Comparison of ENCODE assay signal across 8 cellular contexts in genomic region chr6:26312501-26313390, GRCh38. TPM values are rescaled to one million over a fixed set of nuclear protein-coding genes. Genes with fewer than 3 reads are reported as not detected.
DNase-seq lines count a peak whose midpoint lies in the region; ATAC-seq and TF ChIP-seq lines count a peak whose summit lies in the region.

No MANE protein-coding gene starts in this region.

- peaks cover 0 to 27% (median 7%) of the 10 kb centered on the region in 12 donors for H3K4me1 ChIP-seq in heart left ventricle

- intact Hi-C loops in CD14-positive monocyte (cut with micrococcal nuclease), result no loop called here
- intact Hi-C loops in heart left ventricle (cut with DNase I), result loop anchor here in 4 of 10 donors (2.0 to 10.0 kb wide), 5 partner anchors 26 to 822 kb away; partner anchors contain the start of gene HMGN4 (in 1 of the 4)

- peak; percentile 48 for ATAC-seq in GM21528 (IDR thresholded peaks at IDR 0.05; ENCODE audit: low FRiP score, unreplicated experiment)
- ATAC-seq in heart left ventricle, result peak; percentile 77 to 93 (median 88)

- peaks cover 11 to 23% (median 21%) of the 10 kb centered on the region in 3 donors for H3K27me3 Mint-ChIP-seq in CD14-positive monocyte (ENCODE audit: low read depth in 3 of 3)
- H3K27me3 Mint-ChIP-seq in progenitor cell of endocrine pancreas, result peaks cover 4% of the 10 kb centered on the region

- peak overlapping the region in 9 of 12 donors; percentile 4 to 67 (median 27) for H3K27ac ChIP-seq in heart left ventricle

- no peak for TF ChIP-seq POLR2A in NB4 (IDR thresholded peaks at IDR 0.05; ENCODE audit: extremely low read depth, insufficient read length)
- no peak for TF ChIP-seq POLR2A in heart left ventricle (IDR thresholded peaks at IDR 0.05)

- peak; percentile 66 for DNase-seq in CD14-positive monocyte (ENCODE audit: low spot score)
- DNase-seq in NB4 (ENCODE audit: low read depth), result peak; percentile 93
- peak; percentile 69 to 92 for DNase-seq in SW 1271 (lab: John Stamatoyannopoulos, UW)
- DNase-seq in activated naive CD8-positive, alpha-beta T cell treated with anti-CD3 and anti-CD28 coated beads, Interleukin-2, amount 50 U/mL, for 16 hours (ENCODE audit: low read depth, low spot score), result peak; percentile 53
- peak; percentile 60 to 80 (median 75) for DNase-seq in heart left ventricle
- peak; percentile 59 for DNase-seq in progenitor cell of endocrine pancreas (ENCODE audit: low spot score, unreplicated experiment)
- peak; percentile 89 for DNase-seq in ureter (ENCODE audit: low spot score)

- H3K4me3 Mint-ChIP-seq in CD14-positive monocyte, result peak overlapping the region; percentile 85 to 86
- H3K4me3 Mint-ChIP-seq in progenitor cell of endocrine pancreas (ENCODE audit: low read depth), result peak overlapping the region; percentile 78

- H3K27ac Mint-ChIP-seq in CD14-positive monocyte (peak overlapping the region in 3 of 7 donors; percentile 13 to 72 (median 50)), progenitor cell of endocrine pancreas (peak overlapping the region; percentile 96)

- H3K9me3 Mint-ChIP-seq in CD14-positive monocyte, result peaks cover 0 to 4% (median 0%) of the 10 kb centered on the region in 7 donors
- no peaks in the 10 kb centered on the region for H3K9me3 Mint-ChIP-seq in progenitor cell of endocrine pancreas (ENCODE audit: low read depth)

- H3K4me1 Mint-ChIP-seq in CD14-positive monocyte (peaks cover 30% of the 10 kb centered on the region), progenitor cell of endocrine pancreas (ENCODE audit: low read depth) (peaks cover 17% of the 10 kb centered on the region)

- H3K36me3 Mint-ChIP-seq in CD14-positive monocyte, result peaks cover 0 to 2% of the 10 kb centered on the region in 2 donors
- H3K36me3 Mint-ChIP-seq in progenitor cell of endocrine pancreas (ENCODE audit: insufficient read depth), result no peaks in the 10 kb centered on the region

- peak overlapping the region; percentile 78 for H3K4me3 ChIP-seq in NB4 (ENCODE audit: low read depth, low read length)
- peak overlapping the region; percentile 12 to 66 (median 50) for H3K4me3 ChIP-seq in heart left ventricle

- peaks cover 0 to 11% (median 0%) of the 10 kb centered on the region in 9 donors for H3K27me3 ChIP-seq in heart left ventricle

- WGBS in heart left ventricle, 4 donors, result 1 to 2% (median 1%) methylated on average over 34 of the region's 34 CpGs

- no peaks in the 10 kb centered on the region for H3K36me3 ChIP-seq in heart left ventricle

- TF ChIP-seq CTCF in CD14-positive monocyte (IDR thresholded peaks at IDR 0.05), result no peak
- TF ChIP-seq CTCF in NB4 (IDR thresholded peaks at IDR 0.05; ENCODE audit: low read depth, low read length), result no peak
- TF ChIP-seq CTCF in heart left ventricle (IDR thresholded peaks at IDR 0.05), result no peak
- no peak for TF ChIP-seq CTCF in progenitor cell of endocrine pancreas (IDR thresholded peaks at IDR 0.05; ENCODE audit: unreplicated experiment)

- H3K9me3 ChIP-seq in heart left ventricle, result no peaks in the 10 kb centered on the region

RNA-seq across cellular contexts. Expression of gene BTN3A2, which starts 52.3 kb away (rescaled TPM):
- polyA plus RNA-seq in CD14-positive monocyte (10 to 100 TPM; 30.7 to 37.8 TPM), heart left ventricle (10 to 100 TPM in 1 of 2 donors, 1 to 10 TPM in 1; 5.8 to 11.5 TPM)
- total RNA-seq in heart left ventricle (10 to 100 TPM in 5 of 9 donors, 1 to 10 TPM in 4; 2.7 to 71.1 (median 10.2) TPM), progenitor cell of endocrine pancreas (5.1 and 5.3 TPM in 2 replicates), ureter (15.8 TPM)

Comparison
In these comparisons a context has a peak if more than half of its experiments do, and no peak if none do; other contexts are left out.
1. Peak in every context shown above with its lines: DNase-seq, ATAC-seq, H3K4me3 ChIP-seq and H3K27ac ChIP-seq.